ENCODE assay signal across 8 cellular contexts in the genomic region with DNA sequence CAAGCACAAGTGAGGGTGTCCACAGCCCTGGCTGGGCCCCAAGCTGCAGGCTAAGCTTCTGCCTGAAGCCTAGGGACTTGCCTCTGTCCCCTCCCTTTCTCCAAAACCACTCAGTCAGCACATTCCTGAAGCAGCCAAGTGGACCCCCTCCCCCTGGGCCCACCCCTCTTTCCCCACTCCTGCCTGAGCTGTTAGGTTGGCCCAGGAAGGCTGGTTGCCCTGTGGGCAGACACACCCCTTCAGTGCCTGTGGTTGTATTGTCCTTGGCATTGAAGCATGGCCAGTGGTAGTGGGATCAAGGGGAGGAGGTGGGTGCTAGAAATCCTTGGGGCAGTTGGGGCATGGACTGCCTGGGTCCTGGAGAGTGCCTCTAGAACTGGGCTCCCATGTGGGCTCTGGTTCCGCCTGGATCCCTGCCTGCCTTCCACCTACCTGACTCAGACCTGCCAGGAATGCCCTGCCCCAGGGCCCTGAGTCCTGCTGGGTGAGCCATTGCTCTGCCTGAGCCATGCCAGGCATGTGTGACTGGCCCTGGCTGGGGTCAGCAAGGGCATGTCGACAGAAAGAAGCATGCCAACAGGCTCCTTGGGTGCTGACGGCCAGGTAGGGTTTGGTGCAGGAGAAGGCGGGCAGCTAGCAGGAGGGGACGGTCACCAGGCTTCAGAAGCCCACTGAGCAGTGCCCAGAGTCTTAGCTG. TPM values are rescaled to one million over a fixed set of nuclear protein-coding genes. Genes with fewer than 3 reads are reported as not detected.
DNase-seq lines count a peak whose midpoint lies in the region; ATAC-seq and TF ChIP-seq lines count a peak whose summit lies in the region.

No MANE protein-coding gene starts in this region.

- intact Hi-C loops in testis (cut with DNase I; ENCODE audit: low total_unique reads), result no loop called here

- CTCF ChIA-PET in activated CD8-positive, alpha-beta memory T cell treated with anti-CD3 and anti-CD28 coated beads, Interleukin-2, amount 10 ng/mL, durations not matched to agents 7 days and 5 days (lab: Charles Lee), result interaction anchor here (0.8 to 16.9 kb wide), 4 partner anchors 16 to 68 kb away, joined by 3 to 591 read pairs (median 18); a partner anchor contains a TSS

- POLR2A ChIA-PET in activated naive CD8-positive, alpha-beta T cell treated with anti-CD3 and anti-CD28 coated beads, Interleukin-2, amount 10 ng/mL, durations not matched to agents 7 days and 5 days (lab: Charles Lee), result interaction anchor here (1.1 to 13.1 kb wide), 5 partner anchors 19 to 96 kb away, joined by 3 to 266 read pairs (median 8); a partner anchor contains a TSS

- peaks cover 44% of the 10 kb centered on the region for H3K4me1 Mint-ChIP-seq in activated CD8-positive, alpha-beta memory T cell treated with anti-CD3 and anti-CD28 coated beads, Interleukin-2, amount 10 ng/mL, durations not matched to agents 7 days and 5 days
- peaks cover 24% of the 10 kb centered on the region for H3K4me1 Mint-ChIP-seq in activated naive CD8-positive, alpha-beta T cell treated with anti-CD3 and anti-CD28 coated beads, Interleukin-2, amount 10 ng/mL, durations not matched to agents 7 days and 5 days

- H3K27me3 ChIP-seq in layer of hippocampus (ENCODE audit: control insufficient read depth, insufficient read depth, low read length) (no peaks in the 10 kb centered on the region), testis (no peaks in the 10 kb centered on the region)

- peak overlapping the region; percentile 98 for H3K27ac ChIP-seq in layer of hippocampus (ENCODE audit: low read depth, low read length)
- H3K27ac ChIP-seq in testis, result peak overlapping the region; percentile 89 to 97

- DNase-seq in activated CD8-positive, alpha-beta memory T cell treated with anti-CD3 and anti-CD28 coated beads, Interleukin-2, amount 10 ng/mL, durations not matched to agents 7 days and 5 days, result no peak
- DNase-seq in activated CD8-positive, alpha-beta memory T cell treated with anti-CD3 and anti-CD28 coated beads, Interleukin-2, amount 50 U/mL, for 48 hours, result no peak
- DNase-seq in activated naive CD8-positive, alpha-beta T cell treated with anti-CD3 and anti-CD28 coated beads, Interleukin-2, amount 10 ng/mL, durations not matched to agents 7 days and 5 days, result no peak
- no peak for DNase-seq in testis
- no peak for DNase-seq in NCI-H2196 (lab: John Stamatoyannopoulos, UW; ENCODE audit: unreplicated experiment)

- no peak for TF ChIP-seq CTCF in testis (IDR thresholded peaks at IDR 0.05)

- peaks cover 36% of the 10 kb centered on the region for H3K4me1 ChIP-seq in testis

- H3K27me3 Mint-ChIP-seq in activated CD8-positive, alpha-beta memory T cell treated with anti-CD3 and anti-CD28 coated beads, Interleukin-2, amount 10 ng/mL, durations not matched to agents 7 days and 5 days, result no peaks in the 10 kb centered on the region
- H3K27me3 Mint-ChIP-seq in activated naive CD8-positive, alpha-beta T cell treated with anti-CD3 and anti-CD28 coated beads, Interleukin-2, amount 10 ng/mL, durations not matched to agents 7 days and 5 days, result no peaks in the 10 kb centered on the region

- peak overlapping the region; percentile 89 for H3K4me3 Mint-ChIP-seq in activated CD8-positive, alpha-beta memory T cell treated with anti-CD3 and anti-CD28 coated beads, Interleukin-2, amount 10 ng/mL, durations not matched to agents 7 days and 5 days
- H3K4me3 Mint-ChIP-seq in activated naive CD8-positive, alpha-beta T cell treated with anti-CD3 and anti-CD28 coated beads, Interleukin-2, amount 10 ng/mL, durations not matched to agents 7 days and 5 days, result peak overlapping the region; percentile 91

- H3K36me3 ChIP-seq in testis (ENCODE audit: low read depth, missing control alignments), result no peaks in the 10 kb centered on the region

- peak overlapping the region; percentile 72 for H3K27ac Mint-ChIP-seq in activated CD8-positive, alpha-beta memory T cell treated with anti-CD3 and anti-CD28 coated beads, Interleukin-2, amount 10 ng/mL, durations not matched to agents 7 days and 5 days
- peak overlapping the region; percentile 88 for H3K27ac Mint-ChIP-seq in activated naive CD8-positive, alpha-beta T cell treated with anti-CD3 and anti-CD28 coated beads, Interleukin-2, amount 10 ng/mL, durations not matched to agents 7 days and 5 days

- H3K9me3 ChIP-seq in testis, result no peaks in the 10 kb centered on the region

- no peak for TF ChIP-seq POLR2A in testis (IDR thresholded peaks at IDR 0.05)

- H3K36me3 Mint-ChIP-seq in activated CD8-positive, alpha-beta memory T cell treated with anti-CD3 and anti-CD28 coated beads, Interleukin-2, amount 10 ng/mL, durations not matched to agents 7 days and 5 days, result peaks cover 7% of the 10 kb centered on the region
- peaks cover 2% of the 10 kb centered on the region for H3K36me3 Mint-ChIP-seq in activated naive CD8-positive, alpha-beta T cell treated with anti-CD3 and anti-CD28 coated beads, Interleukin-2, amount 10 ng/mL, durations not matched to agents 7 days and 5 days

- 73 to 81% methylated on average over 4 to 5 of the region's 5 CpGs for WGBS in testis, 2 donors

- no peak for ATAC-seq in activated CD8-positive, alpha-beta memory T cell treated with anti-CD3 and anti-CD28 coated beads, Interleukin-2, amount 10 ng/mL, durations not matched to agents 7 days and 5 days
- no peak for ATAC-seq in activated naive CD8-positive, alpha-beta T cell treated with anti-CD3 and anti-CD28 coated beads, Interleukin-2, amount 10 ng/mL, durations not matched to agents 7 days and 5 days (ENCODE audit: low read depth)
- ATAC-seq in HG03521 (IDR thresholded peaks at IDR 0.05; ENCODE audit: unreplicated experiment) (no peak), GM18517 (IDR thresholded peaks at IDR 0.05; ENCODE audit: unreplicated experiment) (no peak)

- H3K9me3 Mint-ChIP-seq in activated CD8-positive, alpha-beta memory T cell treated with anti-CD3 and anti-CD28 coated beads, Interleukin-2, amount 10 ng/mL, durations not matched to agents 7 days and 5 days (ENCODE audit: low read depth), result no peaks in the 10 kb centered on the region
- H3K9me3 Mint-ChIP-seq in activated naive CD8-positive, alpha-beta T cell treated with anti-CD3 and anti-CD28 coated beads, Interleukin-2, amount 10 ng/mL, durations not matched to agents 7 days and 5 days, result no peaks in the 10 kb centered on the region

- H3K4me3 ChIP-seq in testis, result peak overlapping the region in 1 of 2 donors; percentile 79

RNA-seq across cellular contexts. Expression of a gene that starts 2.1 kb away (rescaled TPM):
- total RNA-seq in activated CD8-positive, alpha-beta memory T cell treated with anti-CD3 and anti-CD28 coated beads, Interleukin-2, amount 10 ng/mL, durations not matched to agents 7 days and 5 days, result 100 to 1,000 TPM in 1 of 2 experiments, 10 to 100 TPM in 1; 60.1 to 107 TPM
- total RNA-seq in activated naive CD8-positive, alpha-beta T cell treated with anti-CD3 and anti-CD28 coated beads, Interleukin-2, amount 10 ng/mL, durations not matched to agents 7 days and 5 days, result 10 to 100 TPM; 48.1 to 55.3 TPM
- 10 to 100 TPM; 35.3 to 47.2 TPM for total RNA-seq in testis
- polyA plus RNA-seq in testis (ENCODE audit: insufficient read depth, low read depth, low replicate concordance), result 33.1 TPM

RNA-seq across cellular contexts. Expression of a gene that starts 17.3 kb away (rescaled TPM):
- 1 to 10 TPM; 3.6 to 5.1 TPM for total RNA-seq in activated CD8-positive, alpha-beta memory T cell treated with anti-CD3 and anti-CD28 coated beads, Interleukin-2, amount 10 ng/mL, durations not matched to agents 7 days and 5 days
- total RNA-seq in activated naive CD8-positive, alpha-beta T cell treated with anti-CD3 and anti-CD28 coated beads, Interleukin-2, amount 10 ng/mL, durations not matched to agents 7 days and 5 days, result 1 to 10 TPM; 7.1 to 8.9 TPM
- total RNA-seq in testis, result 10 to 100 TPM; 10.1 to 10.7 TPM
- 7.3 TPM for polyA plus RNA-seq in testis (ENCODE audit: insufficient read depth, low read depth, low replicate concordance)

RNA-seq across cellular contexts. Expression of a gene that starts 19.9 kb away (rescaled TPM):
- total RNA-seq in activated CD8-positive, alpha-beta memory T cell treated with anti-CD3 and anti-CD28 coated beads, Interleukin-2, amount 10 ng/mL, durations not matched to agents 7 days and 5 days, result 1 to 10 TPM; 3.2 to 5.6 TPM
- 1 to 10 TPM; 1.6 to 2.2 TPM for total RNA-seq in activated naive CD8-positive, alpha-beta T cell treated with anti-CD3 and anti-CD28 coated beads, Interleukin-2, amount 10 ng/mL, durations not matched to agents 7 days and 5 days
- 1 to 10 TPM; 4.2 to 8.6 TPM for total RNA-seq in testis
- polyA plus RNA-seq in testis (ENCODE audit: insufficient read depth, low read depth, low replicate concordance), result 18.0 TPM

RNA-seq across cellular contexts. Expression of a gene that starts 26.1 kb away (rescaled TPM):
- total RNA-seq in activated CD8-positive, alpha-beta memory T cell treated with anti-CD3 and anti-CD28 coated beads, Interleukin-2, amount 10 ng/mL, durations not matched to agents 7 days and 5 days, result 1,000 to 10,000 TPM; 1,823 to 1,960 TPM
- total RNA-seq in activated naive CD8-positive, alpha-beta T cell treated with anti-CD3 and anti-CD28 coated beads, Interleukin-2, amount 10 ng/mL, durations not matched to agents 7 days and 5 days, result 1,000 to 10,000 TPM; 2,286 to 2,290 TPM
- total RNA-seq in testis, result 100 to 1,000 TPM; 200 to 343 TPM
- 757 TPM for polyA plus RNA-seq in testis (ENCODE audit: insufficient read depth, low read depth, low replicate concordance)

RNA-seq across cellular contexts. Expression of a gene that starts 28.3 kb away (rescaled TPM):
- 1 to 10 TPM; 5.6 to 8.3 TPM for total RNA-seq in activated CD8-positive, alpha-beta memory T cell treated with anti-CD3 and anti-CD28 coated beads, Interleukin-2, amount 10 ng/mL, durations not matched to agents 7 days and 5 days
- 1 to 10 TPM; 7.3 to 8.2 TPM for total RNA-seq in activated naive CD8-positive, alpha-beta T cell treated with anti-CD3 and anti-CD28 coated beads, Interleukin-2, amount 10 ng/mL, durations not matched to agents 7 days and 5 days
- 10 to 100 TPM; 30.4 to 47.3 TPM for total RNA-seq in testis
- 42.1 TPM for polyA plus RNA-seq in testis (ENCODE audit: insufficient read depth, low read depth, low replicate concordance)
